In genomic region chr18:62170857-62171256, GRCh38 we compare ENCODE assay signal across 31 cellular contexts.
"Had no signal": no experiment of that assay in that cellular context is flagged by ENCODE, and none has a peak within 500 bp of the region (broad histone marks: within the 10 kb centered on the region; RNA-seq: fewer than 3 reads in every experiment).

No MANE protein-coding gene starts in this region.

- DNase-seq: activated B cell treated with CpG ODN at 0.5 μM for 24 hours; activated CD4-positive, alpha-beta T cell treated with anti-CD3 and anti-CD28 coated beads for 48 hours; activated CD4-positive, alpha-beta T cell treated with anti-CD3 and anti-CD28 coated beads, Interleukin-2, amount 50 U/mL, for 1 hour; activated CD4-positive, alpha-beta T cell treated with anti-CD3 and anti-CD28 coated beads, Interleukin-2, amount 50 U/mL, for 48 hours; activated CD8-positive, alpha-beta memory T cell treated with anti-CD3 and anti-CD28 coated beads for 24 hours; activated CD8-positive, alpha-beta T cell treated with anti-CD3 and anti-CD28 coated beads for 36 hours; activated effector memory CD4-positive, alpha-beta T cell treated with Interleukin-2 at 50 U/mL for 16 hours; activated gamma-delta T cell treated with Interleukin-2 at 50 U/mL for 16 hours; activated naive CD4-positive, alpha-beta T cell treated with anti-CD3 and anti-CD28 coated beads, Interleukin-2, amount 50 U/mL, for 16 hours; activated naive CD4-positive, alpha-beta T cell treated with Interleukin-2 at 50 U/mL for 16 hours; activated naive CD8-positive, alpha-beta T cell treated with anti-CD3 and anti-CD28 coated beads, Interleukin-2, amount 50 U/mL, for 24 hours; activated T-cell treated with anti-CD3 and anti-CD28 coated beads, Interleukin-2, amount 50 U/mL, for 4 hours; adrenal gland; amygdala; aorta; body of pancreas; caudate nucleus; cortex of kidney; dermis blood vessel endothelial cell; effector CD4-positive, alpha-beta T cell; effector memory CD8-positive, alpha-beta T cell; erythroblast; foreskin keratinocyte; gastrocnemius medialis; SW 1271; T-cell; WERI-Rb-1 had no signal

- H3K4me1 ChIP-seq: adrenal gland, body of pancreas, esophagus muscularis mucosa, gastrocnemius medialis had no signal

- ATAC-seq: activated CD4-positive, CD25-positive, alpha-beta regulatory T cell treated with anti-CD3 and anti-CD28 coated beads, Interleukin-2, amount 50 U/mL, for 24 hours; activated CD8-positive, alpha-beta T cell treated with anti-CD3 and anti-CD28 coated beads for 36 hours; activated naive CD8-positive, alpha-beta T cell treated with anti-CD3 and anti-CD28 coated beads, Interleukin-2, amount 50 U/mL, for 24 hours; activated T-cell treated with anti-CD3 and anti-CD28 coated beads, Interleukin-2, amount 50 U/mL, for 4 hours; activated T-helper 17 cell treated with anti-CD3 and anti-CD28 coated beads, Interleukin-2, amount 50 U/mL, for 72 hours; body of pancreas; effector memory CD8-positive, alpha-beta T cell; foreskin keratinocyte; gastrocnemius medialis; T-cell had no signal

- FAIRE-seq: colon had no signal

- H3K36me3 ChIP-seq: adrenal gland, esophagus muscularis mucosa, gastrocnemius medialis, WERI-Rb-1 had no signal

- H3K27me3 ChIP-seq: adrenal gland, body of pancreas, esophagus muscularis mucosa, foreskin keratinocyte, gastrocnemius medialis had no signal

- H3K27ac ChIP-seq: adrenal gland, body of pancreas, esophagus muscularis mucosa, foreskin keratinocyte, gastrocnemius medialis, WERI-Rb-1 had no signal

- H3K9me3 ChIP-seq: adrenal gland, body of pancreas, esophagus muscularis mucosa, gastrocnemius medialis had no signal

- H3K4me3 ChIP-seq: adrenal gland, body of pancreas, esophagus muscularis mucosa, gastrocnemius medialis had no signal
